Comparison of ENCODE assay signal across 8 cellular contexts in the genomic region with DNA sequence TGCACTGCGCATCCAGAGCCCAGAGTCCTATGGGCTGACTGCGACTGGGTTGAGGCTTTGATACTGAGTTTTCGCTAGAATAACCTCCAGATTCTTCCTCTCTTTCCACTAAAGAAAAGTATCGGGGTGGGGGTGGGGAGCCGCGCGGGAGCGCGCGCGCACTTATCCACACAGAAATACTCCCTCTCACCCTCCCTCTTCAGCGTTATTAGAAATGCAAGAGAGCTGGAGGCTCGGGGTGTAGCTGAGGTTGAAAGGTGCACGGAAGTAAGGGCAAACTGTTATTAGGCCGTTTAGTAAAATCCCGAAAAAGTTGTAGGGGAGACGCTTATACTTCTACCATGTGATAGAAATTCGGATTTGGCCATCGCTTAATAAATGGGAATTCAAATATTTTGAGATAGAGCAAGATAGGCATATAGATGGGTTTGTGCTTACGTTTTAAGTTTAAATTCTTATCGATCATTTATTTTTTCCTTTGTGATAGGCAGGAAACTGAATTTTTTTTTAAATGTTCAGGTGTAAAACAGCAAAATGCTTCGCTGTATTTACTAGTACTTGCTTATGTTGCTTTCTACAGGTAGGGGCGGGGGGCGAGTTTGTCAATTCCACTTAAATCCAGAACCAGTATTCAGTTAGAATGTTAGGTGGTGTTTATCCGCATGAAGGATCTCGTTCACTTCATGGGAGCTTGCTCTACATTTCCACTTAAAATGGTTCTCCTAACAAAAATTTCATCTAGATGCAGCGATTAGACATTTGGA. TPM values are rescaled to one million over a fixed set of nuclear protein-coding genes. Genes with fewer than 3 reads are reported as not detected.
DNase-seq lines count a peak whose midpoint lies in the region; ATAC-seq and TF ChIP-seq lines count a peak whose summit lies in the region.

No MANE protein-coding gene starts in this region.

- peaks cover 5 to 78% (median 31%) of the 10 kb centered on the region in 3 donors for H3K4me1 ChIP-seq in esophagus squamous epithelium
- peaks cover 42% of the 10 kb centered on the region for H3K4me1 ChIP-seq in muscle layer of colon (ENCODE audit: insufficient read depth, low read length)

- ATAC-seq in GM21825 (IDR thresholded peaks at IDR 0.05; ENCODE audit: unreplicated experiment): no peak

- WGBS in esophagus squamous epithelium, 2 donors: 3 to 5% methylated on average over 19 to 20 of the region's 27 CpGs

- DNase-seq in AG09319 (ENCODE audit: extremely low read depth, low read depth) (peak; percentile 19), GM13977 (ENCODE audit: low spot score) (peak; percentile 22), NCI-H1105 treated with DMSO at 0.1 percent for 48 hours (lab: John Stamatoyannopoulos, UW) (peak; percentile 56), esophagus squamous epithelium (lab: John Stamatoyannopoulos, UW) (no peak), AML-193 (lab: John Stamatoyannopoulos, UW) (no peak)

- intact Hi-C loops in esophagus squamous epithelium (cut with DNase I): loop anchor here (5.0 kb wide), 1 partner anchor 124 kb away; the partner anchor contains the start of genes RNU6-7 and RNU6-8

- TF ChIP-seq CTCF in AG09319 (IDR thresholded peaks at IDR 0.05; ENCODE audit: low read depth, low read length) (no peak), GM13977 (IDR thresholded peaks at IDR 0.05; ENCODE audit: extremely low read depth, insufficient read depth, missing control alignments) (no peak), WI38 (IDR thresholded peaks at IDR 0.05; ENCODE audit: low read depth, low read length) (no peak), esophagus squamous epithelium (IDR thresholded peaks at IDR 0.05) (no peak)

- H3K36me3 ChIP-seq in esophagus squamous epithelium (no peaks in the 10 kb centered on the region), muscle layer of colon (ENCODE audit: insufficient read depth, low read length) (no peaks in the 10 kb centered on the region)

- TF ChIP-seq POLR2A in esophagus squamous epithelium (IDR thresholded peaks at IDR 0.05): no peak

- H3K9me3 ChIP-seq in esophagus squamous epithelium: no peaks in the 10 kb centered on the region
- H3K9me3 ChIP-seq in muscle layer of colon (ENCODE audit: low read length): no peaks in the 10 kb centered on the region

- H3K27me3 ChIP-seq in esophagus squamous epithelium (no peaks in the 10 kb centered on the region), muscle layer of colon (ENCODE audit: control insufficient read depth in 1 of 2, insufficient read depth in 2 of 2, low read length in 2 of 2) (no peaks in the 10 kb centered on the region)

- H3K27ac ChIP-seq in esophagus squamous epithelium: peak overlapping the region; percentile 99 to 100 (median 99)
- peak overlapping the region; percentile 99 for H3K27ac ChIP-seq in muscle layer of colon (ENCODE audit: low read depth, low read length)

- H3K4me3 ChIP-seq in WI38 (ENCODE audit: low read depth, low read length) (peak overlapping the region; percentile 95), esophagus squamous epithelium (peak overlapping the region; percentile 70 to 99 (median 96)), muscle layer of colon (ENCODE audit: low read depth in 1 of 2, low read length in 2 of 2) (peak overlapping the region; percentile 93 to 95)

- peak overlapping the region; percentile 91 for H3K9ac ChIP-seq in muscle layer of colon (ENCODE audit: low read length)

- in situ Hi-C loops in GM13977 (cut with MboI; ENCODE audit: low pct_unique_long_range_greater_than_20kb, low sequenced_read_pairs, unreplicated experiment): loop anchor here (25.0 kb wide), 1 partner anchor 134 kb away; the partner anchor contains the start of genes RNU6-7 and RNU6-8

RNA-seq across cellular contexts. Expression of gene ARHGAP5, which starts 1.1 kb away (rescaled TPM):
- 100 to 1,000 TPM in 2 of 4 donors, 10 to 100 TPM in 2; 77.7 to 139 (median 100) TPM for total RNA-seq in esophagus squamous epithelium

Comparison
In these comparisons a context has a peak if more than half of its experiments do, and no peak if none do; other contexts are left out.
1. DNase-seq: peak in AG09319 (single experiment), GM13977 (single experiment) and NCI-H1105 treated with DMSO at 0.1 percent for 48 hours (single experiment); none in esophagus squamous epithelium (single experiment) and AML-193 (0 of 2).
2. Peak in every context shown above with its lines, with median percentiles within 50 percentile points of each other: H3K4me3 ChIP-seq.